In the genomic region with DNA sequence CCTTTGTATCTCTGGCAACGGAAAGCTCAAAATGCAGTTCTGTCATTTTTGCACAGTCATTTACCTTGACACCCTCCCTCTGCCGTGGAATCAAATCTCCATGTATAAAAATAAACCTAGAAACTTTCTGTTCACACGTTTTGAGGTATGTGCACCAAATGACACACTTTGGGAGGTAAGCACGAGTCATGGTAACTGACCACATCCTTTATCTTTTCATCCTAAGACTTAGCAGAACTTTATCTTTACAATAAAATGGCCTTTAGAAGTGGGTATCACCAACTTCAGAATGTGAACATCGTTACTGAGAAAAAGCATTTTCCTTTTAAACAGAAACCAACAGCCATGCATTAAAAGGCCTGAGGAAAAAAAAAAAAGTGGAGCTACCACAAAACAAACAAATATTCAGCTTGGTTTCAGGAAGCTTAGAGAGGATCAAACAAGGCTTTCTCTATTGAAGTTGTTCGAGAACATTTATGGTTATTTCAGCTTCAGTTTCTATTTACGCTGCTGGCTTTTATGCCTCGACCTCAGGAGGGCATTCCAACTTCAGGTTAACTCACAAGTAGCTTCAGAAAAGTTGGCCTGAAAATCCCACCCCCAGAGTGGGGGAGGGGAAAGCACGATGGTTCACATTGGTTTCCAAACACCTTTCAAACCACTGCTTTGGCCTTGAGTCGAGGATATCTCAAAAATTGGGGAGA, we compare ENCODE assay signal across 8 cellular contexts.
DNase-seq lines count a peak whose midpoint lies in the region; ATAC-seq and TF ChIP-seq lines count a peak whose summit lies in the region.

No MANE protein-coding gene starts in this region.

- no peaks in the 10 kb centered on the region for H3K36me3 ChIP-seq in BLaER1 treated with 17β-estradiol and CSF1 and Interleukin-3, amounts not matched to agents 10 nM and 100 nM
- H3K36me3 ChIP-seq in hepatocyte (replicated peaks; ENCODE audit: insufficient read depth, low read depth): no peaks in the 10 kb centered on the region

- no peaks in the 10 kb centered on the region for H3K27me3 Mint-ChIP-seq in activated CD4-positive, alpha-beta T cell treated with anti-CD3 and anti-CD28 coated beads for 36 hours

- CTCF ChIA-PET in activated CD4-positive, alpha-beta T cell treated with anti-CD3 and anti-CD28 coated beads for 36 hours (lab: Charles Lee): interaction anchor here (0.6 to 1.9 kb wide), 17 partner anchors 12 to 1118 kb away, joined by 3 to 7 read pairs (median 3); no protein-coding TSS in a partner anchor

- DNase-seq in activated CD4-positive, alpha-beta T cell treated with anti-CD3 and anti-CD28 coated beads for 36 hours: peak; percentile 68
- DNase-seq in hepatocyte (ENCODE audit: low spot score): peak; percentile 14
- no peak for DNase-seq in SK-N-DZ (ENCODE audit: low spot score)
- DNase-seq in NCI-H2227 treated with DMSO at 0.1 percent for 48 hours (lab: John Stamatoyannopoulos, UW): no peak
- DNase-seq in HUDEP-2 (lab: John Stamatoyannopoulos, UW; ENCODE audit: unreplicated experiment in 76 of 76): no peak
- no peak for DNase-seq in GDM1 (lab: John Stamatoyannopoulos, UW)

- H3K4me1 ChIP-seq in BLaER1 treated with 17β-estradiol and CSF1 and Interleukin-3, amounts not matched to agents 10 nM and 100 nM: peaks cover 15 to 45% (median 35%) of the 10 kb centered on the region in 10 experiments
- peaks cover 20% of the 10 kb centered on the region for H3K4me1 ChIP-seq in hepatocyte (ENCODE audit: insufficient read depth)

- no peak overlapping the region for H2AFZ ChIP-seq in hepatocyte

- peak overlapping the region; percentile 82 for H3K27ac Mint-ChIP-seq in activated CD4-positive, alpha-beta T cell treated with anti-CD3 and anti-CD28 coated beads for 36 hours

- no peaks in the 10 kb centered on the region for H3K9me3 Mint-ChIP-seq in activated CD4-positive, alpha-beta T cell treated with anti-CD3 and anti-CD28 coated beads for 36 hours (ENCODE audit: low read depth)

- H3K36me3 Mint-ChIP-seq in activated CD4-positive, alpha-beta T cell treated with anti-CD3 and anti-CD28 coated beads for 36 hours (ENCODE audit: low read depth): no peaks in the 10 kb centered on the region

- H4K20me1 ChIP-seq in BLaER1 treated with 17β-estradiol and CSF1 and Interleukin-3, amounts not matched to agents 10 nM and 100 nM: no peaks in the 10 kb centered on the region
- H4K20me1 ChIP-seq in hepatocyte (ENCODE audit: insufficient read depth, poor library complexity, severe bottlenecking): peaks cover 6% of the 10 kb centered on the region

- H3K4me1 Mint-ChIP-seq in activated CD4-positive, alpha-beta T cell treated with anti-CD3 and anti-CD28 coated beads for 36 hours: peaks cover 47% of the 10 kb centered on the region

- no peak for TF ChIP-seq CTCF in hepatocyte (IDR thresholded peaks at IDR 0.05; ENCODE audit: poor library complexity)

- WGBS in hepatocyte (ENCODE audit: low lambda C conversion rate, missing lambda C conversion rate): 43% methylated on average over 10 of the region's 10 CpGs

- POLR2A ChIA-PET in activated CD4-positive, alpha-beta T cell treated with anti-CD3 and anti-CD28 coated beads for 36 hours (lab: Charles Lee): interaction anchor here (0.6 to 1.5 kb wide), 10 partner anchors 24 to 283 kb away, joined by 3 to 15 read pairs (median 6); no protein-coding TSS in a partner anchor

- H3K4me3 Mint-ChIP-seq in activated CD4-positive, alpha-beta T cell treated with anti-CD3 and anti-CD28 coated beads for 36 hours: peak overlapping the region; percentile 27

- H3K4me2 ChIP-seq in BLaER1 treated with 17β-estradiol and CSF1 and Interleukin-3, amounts not matched to agents 10 nM and 100 nM: peak overlapping the region; percentile 25 to 80 (median 65)
- peak overlapping the region; percentile 59 for H3K4me2 ChIP-seq in hepatocyte

- intact Hi-C loops in activated CD4-positive, alpha-beta T cell treated with anti-CD3 and anti-CD28 coated beads for 36 hours (cut with DNase I, micrococcal nuclease): loop anchor here (1.0 to 5.0 kb wide), 12 partner anchors 10 to 267 kb away; no protein-coding TSS in a partner anchor

- peak; percentile 62 for ATAC-seq in GM21619 (IDR thresholded peaks at IDR 0.05; ENCODE audit: unreplicated experiment)
- peak; percentile 89 for ATAC-seq in activated CD4-positive, alpha-beta T cell treated with anti-CD3 and anti-CD28 coated beads for 36 hours

- H3K79me2 ChIP-seq in hepatocyte: no peaks in the 10 kb centered on the region

- no peaks in the 10 kb centered on the region for H3K9me3 ChIP-seq in BLaER1 treated with 17β-estradiol and CSF1 and Interleukin-3, amounts not matched to agents 10 nM and 100 nM (replicated peaks in 1 of 11)
- no peaks in the 10 kb centered on the region for H3K9me3 ChIP-seq in hepatocyte (ENCODE audit: low read depth)

- no peak overlapping the region for H3K4me3 ChIP-seq in BLaER1 treated with 17β-estradiol and CSF1 and Interleukin-3, amounts not matched to agents 10 nM and 100 nM
- H3K4me3 ChIP-seq in hepatocyte: no peak overlapping the region

- no peaks in the 10 kb centered on the region for H3K9me2 ChIP-seq in hepatocyte (replicated peaks; ENCODE audit: insufficient read depth)

- no peaks in the 10 kb centered on the region for H3K27me3 ChIP-seq in BLaER1 treated with 17β-estradiol and CSF1 and Interleukin-3, amounts not matched to agents 10 nM and 100 nM
- no peaks in the 10 kb centered on the region for H3K27me3 ChIP-seq in hepatocyte

- no peak overlapping the region for H3K27ac ChIP-seq in BLaER1 treated with 17β-estradiol and CSF1 and Interleukin-3, amounts not matched to agents 10 nM and 100 nM
- H3K27ac ChIP-seq in hepatocyte: no peak overlapping the region

- H3K9ac ChIP-seq in BLaER1 treated with 17β-estradiol and CSF1 and Interleukin-3, amounts not matched to agents 10 nM and 100 nM: no peak overlapping the region

Comparison
In these comparisons a context has a peak if more than half of its experiments do, and no peak if none do; other contexts are left out.
1. DNase-seq: peak in activated CD4-positive, alpha-beta T cell treated with anti-CD3 and anti-CD28 coated beads for 36 hours (single experiment) and hepatocyte (single experiment); none in SK-N-DZ (single experiment), NCI-H2227 treated with DMSO at 0.1 percent for 48 hours (single experiment), HUDEP-2 (0 of 76) and GDM1 (single experiment).